15 cellular contexts compared by ENCODE assay signal in the genomic region with DNA sequence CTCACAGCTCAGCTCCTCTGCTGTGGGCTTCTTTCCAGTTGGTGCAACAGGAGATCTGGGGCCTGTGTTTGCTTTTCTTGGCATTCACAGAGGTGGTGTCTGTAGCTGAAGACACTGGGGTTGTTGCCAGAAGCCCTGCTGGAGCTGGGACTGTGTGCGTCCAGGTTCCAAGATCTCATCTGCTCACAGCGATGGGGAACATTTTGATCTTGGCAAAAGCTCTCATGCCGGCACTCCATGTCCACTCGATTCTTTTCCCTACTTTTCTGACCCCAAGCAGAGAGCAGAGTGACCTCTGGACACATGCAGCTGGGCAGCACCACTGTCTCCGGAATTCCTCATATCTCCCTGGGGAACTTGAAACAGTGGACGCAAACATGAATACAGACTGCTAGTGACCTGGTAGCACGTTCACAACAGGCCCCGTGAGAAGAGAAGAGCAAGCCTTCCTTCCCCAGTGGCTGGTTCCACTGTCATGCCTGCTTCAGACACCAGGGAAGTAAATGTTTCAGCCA. TPM values are rescaled to one million over a fixed set of nuclear protein-coding genes. Genes with fewer than 3 reads are reported as not detected.
DNase-seq lines count a peak whose midpoint lies in the region; ATAC-seq, FAIRE-seq and TF ChIP-seq lines count a peak whose summit lies in the region.
"Had no signal": no experiment of that assay in that cellular context is flagged by ENCODE, and none has a peak within 500 bp of the region (broad histone marks: within the 10 kb centered on the region; RNA-seq: fewer than 3 reads in every experiment).

No MANE protein-coding gene starts in this region.

- WGBS in esophagus squamous epithelium, 2 donors: 56 to 71% methylated on average over 6 to 7 of the region's 8 CpGs
- WGBS in thyroid gland, 2 donors: 11 to 31% methylated on average over 8 of the region's 8 CpGs
- 66 to 69% (median 68%) methylated on average over 8 of the region's 8 CpGs for WGBS in small intestine, 3 donors

- H3K4me3 Mint-ChIP-seq in nephron: peak overlapping the region in 1 of 3 experiments; percentile 37
- no peak overlapping the region for H3K4me3 Mint-ChIP-seq in T-helper 17 cell
- H3K4me3 Mint-ChIP-seq: activated CD8-positive, alpha-beta T cell treated with anti-CD3 and anti-CD28 coated beads, Interleukin-2, amount 10 ng/mL, durations not matched to agents 7 days and 5 days; activated naive CD8-positive, alpha-beta T cell treated with anti-CD3 and anti-CD28 coated beads, Interleukin-2, amount 10 ng/mL, durations not matched to agents 7 days and 5 days had no signal

- H3K27me3 ChIP-seq in esophagus squamous epithelium (no peaks in the 10 kb centered on the region), thyroid gland (no peaks in the 10 kb centered on the region), small intestine (ENCODE audit: control insufficient read depth in 2 of 2, insufficient read depth in 2 of 2, low read length in 2 of 2) (peaks cover 0 to 3% of the 10 kb centered on the region in 2 donors)

- H3K4me1 Mint-ChIP-seq in nephron (peaks cover 46% of the 10 kb centered on the region), T-helper 17 cell (no peaks in the 10 kb centered on the region)
- H3K4me1 Mint-ChIP-seq: activated naive CD8-positive, alpha-beta T cell treated with anti-CD3 and anti-CD28 coated beads, Interleukin-2, amount 10 ng/mL, durations not matched to agents 7 days and 5 days had no signal

- TF ChIP-seq POLR2A in esophagus squamous epithelium (IDR thresholded peaks at IDR 0.05): no peak
- no peak for TF ChIP-seq POLR2A in thyroid gland (IDR thresholded peaks at IDR 0.05)

- H3K36me3 ChIP-seq in esophagus squamous epithelium (no peaks in the 10 kb centered on the region), thyroid gland (no peaks in the 10 kb centered on the region), small intestine (ENCODE audit: control insufficient read depth in 2 of 2, insufficient read depth in 2 of 2, low read length in 2 of 2) (no peaks in the 10 kb centered on the region)

- H3K4me1 ChIP-seq in esophagus squamous epithelium: peaks cover 0 to 16% (median 0%) of the 10 kb centered on the region in 3 donors
- H3K4me1 ChIP-seq in thyroid gland: peaks cover 4 to 18% of the 10 kb centered on the region in 2 donors
- H3K4me1 ChIP-seq in small intestine (ENCODE audit: control insufficient read depth in 2 of 2, insufficient read depth in 1 of 2, low read depth in 1 of 2, low read length in 1 of 2): no peaks in the 10 kb centered on the region

- no peaks in the 10 kb centered on the region for H3K9me3 ChIP-seq in esophagus squamous epithelium
- H3K9me3 ChIP-seq in thyroid gland: no peaks in the 10 kb centered on the region
- H3K9me3 ChIP-seq in small intestine (ENCODE audit: control insufficient read depth, low read depth): no peaks in the 10 kb centered on the region
- no peaks in the 10 kb centered on the region for H3K9me3 ChIP-seq in T-helper 17 cell (ENCODE audit: control insufficient read depth, low read length, poor library complexity, severe bottlenecking)

- H3K9me3 Mint-ChIP-seq in nephron: no peaks in the 10 kb centered on the region
- H3K9me3 Mint-ChIP-seq: activated naive CD8-positive, alpha-beta T cell treated with anti-CD3 and anti-CD28 coated beads, Interleukin-2, amount 10 ng/mL, durations not matched to agents 7 days and 5 days had no signal

- no peak overlapping the region for H3K4me3 ChIP-seq in esophagus squamous epithelium
- H3K4me3 ChIP-seq in thyroid gland (replicated peaks in 1 of 3): no peak overlapping the region
- no peak overlapping the region for H3K4me3 ChIP-seq in small intestine (ENCODE audit: low read depth in 1 of 2, low read length in 2 of 2)
- H3K4me3 ChIP-seq: GM12878 had no signal

- TF ChIP-seq CTCF in esophagus squamous epithelium (IDR thresholded peaks at IDR 0.05) (no peak), nephron (IDR thresholded peaks at IDR 0.05; ENCODE audit: unreplicated experiment in 3 of 3) (no peak), thyroid gland (IDR thresholded peaks at IDR 0.05) (no peak)

- peak overlapping the region; percentile 40 to 93 (median 86) for H3K27ac Mint-ChIP-seq in nephron
- no peak overlapping the region for H3K27ac Mint-ChIP-seq in T-helper 17 cell
- H3K27ac Mint-ChIP-seq: activated CD8-positive, alpha-beta T cell treated with anti-CD3 and anti-CD28 coated beads, Interleukin-2, amount 10 ng/mL, durations not matched to agents 7 days and 5 days; activated naive CD8-positive, alpha-beta T cell treated with anti-CD3 and anti-CD28 coated beads, Interleukin-2, amount 10 ng/mL, durations not matched to agents 7 days and 5 days had no signal

- intact Hi-C loops in esophagus squamous epithelium (cut with DNase I): no loop called here
- intact Hi-C loops in thyroid gland (cut with DNase I): no loop called here

- H3K27ac ChIP-seq in esophagus squamous epithelium (peak overlapping the region; percentile 50 to 68 (median 64)), thyroid gland (peak overlapping the region; percentile 0 to 44 (median 36)), small intestine (ENCODE audit: low read depth in 1 of 2, low read length in 1 of 2) (no peak overlapping the region)

- peak; percentile 58 for DNase-seq in NCI-H446 treated with DMSO at 0.1 percent for 48 hours (lab: John Stamatoyannopoulos, UW)
- DNase-seq in esophagus squamous epithelium (lab: John Stamatoyannopoulos, UW): peak; percentile 2
- DNase-seq in thyroid gland: peak; percentile 76 to 78
- no peak for DNase-seq in small intestine
- DNase-seq in T-helper 17 cell: no peak
- no peak for DNase-seq in NCI-H82 treated with DMSO at 0.1 percent for 48 hours (lab: John Stamatoyannopoulos, UW; ENCODE audit: unreplicated experiment)
- DNase-seq: activated CD8-positive, alpha-beta T cell treated with anti-CD3 and anti-CD28 coated beads, Interleukin-2, amount 10 ng/mL, durations not matched to agents 7 days and 5 days; activated naive CD8-positive, alpha-beta T cell treated with anti-CD3 and anti-CD28 coated beads, Interleukin-2, amount 10 ng/mL, durations not matched to agents 7 days and 5 days; islet precursor cell; NCI-H1694 treated with DMSO at 0.1 percent for 48 hours; T-helper 2 cell had no signal

- ATAC-seq in T-helper 17 cell (no peak), GM21515 (IDR thresholded peaks at IDR 0.05; ENCODE audit: unreplicated experiment) (no peak)
- ATAC-seq: activated CD8-positive, alpha-beta T cell treated with anti-CD3 and anti-CD28 coated beads, Interleukin-2, amount 10 ng/mL, durations not matched to agents 7 days and 5 days; GM12878 had no signal

- H3K27me3 Mint-ChIP-seq in nephron (ENCODE audit: low read depth): no peaks in the 10 kb centered on the region
- H3K27me3 Mint-ChIP-seq in T-helper 17 cell: peaks cover 28% of the 10 kb centered on the region

- no peaks in the 10 kb centered on the region for H3K36me3 Mint-ChIP-seq in nephron (ENCODE audit: low read depth)
- H3K36me3 Mint-ChIP-seq in T-helper 17 cell (ENCODE audit: low read depth): peaks cover 2% of the 10 kb centered on the region
- H3K36me3 Mint-ChIP-seq: activated naive CD8-positive, alpha-beta T cell treated with anti-CD3 and anti-CD28 coated beads, Interleukin-2, amount 10 ng/mL, durations not matched to agents 7 days and 5 days had no signal

- no peak for FAIRE-seq in small intestine (lab: Jason Lieb, UNC)
- FAIRE-seq: GM12878, urothelium cell line had no signal

RNA-seq across cellular contexts. Expression of gene MECOM, which starts 36.1 kb away (rescaled TPM):
- total RNA-seq in esophagus squamous epithelium (10 to 100 TPM; 21.0 to 42.0 (median 26.6) TPM), thyroid gland (10 to 100 TPM in 1 of 4 donors, 1 to 10 TPM in 3; 3.2 to 16.0 (median 6.8) TPM), T-helper 17 cell (1 to 10 TPM in 1 of 2 donors, under 1 TPM in 1; 0.70 to 1.2 TPM)
- polyA plus RNA-seq in small intestine: 10 to 100 TPM; 11.1 to 29.1 (median 20.4) TPM
- total RNA-seq: activated CD8-positive, alpha-beta T cell treated with anti-CD3 and anti-CD28 coated beads, Interleukin-2, amount 10 ng/mL, durations not matched to agents 7 days and 5 days; activated naive CD8-positive, alpha-beta T cell treated with anti-CD3 and anti-CD28 coated beads, Interleukin-2, amount 10 ng/mL, durations not matched to agents 7 days and 5 days had no signal
- polyA plus RNA-seq: GM12878 had no signal

Comparison
In these comparisons a context has a peak if more than half of its experiments do, and no peak if none do; other contexts are left out.
1. DNase-seq: peak in NCI-H446 treated with DMSO at 0.1 percent for 48 hours (single experiment), esophagus squamous epithelium (single experiment) and thyroid gland (2 of 2); none in small intestine (single experiment), T-helper 17 cell (0 of 3) and NCI-H82 treated with DMSO at 0.1 percent for 48 hours (single experiment).
2. H3K27ac ChIP-seq: peak in esophagus squamous epithelium (4 of 4) and thyroid gland (3 of 3); none in small intestine (0 of 2).